1 cellular context compared by ENCODE assay signal in the genomic region with DNA sequence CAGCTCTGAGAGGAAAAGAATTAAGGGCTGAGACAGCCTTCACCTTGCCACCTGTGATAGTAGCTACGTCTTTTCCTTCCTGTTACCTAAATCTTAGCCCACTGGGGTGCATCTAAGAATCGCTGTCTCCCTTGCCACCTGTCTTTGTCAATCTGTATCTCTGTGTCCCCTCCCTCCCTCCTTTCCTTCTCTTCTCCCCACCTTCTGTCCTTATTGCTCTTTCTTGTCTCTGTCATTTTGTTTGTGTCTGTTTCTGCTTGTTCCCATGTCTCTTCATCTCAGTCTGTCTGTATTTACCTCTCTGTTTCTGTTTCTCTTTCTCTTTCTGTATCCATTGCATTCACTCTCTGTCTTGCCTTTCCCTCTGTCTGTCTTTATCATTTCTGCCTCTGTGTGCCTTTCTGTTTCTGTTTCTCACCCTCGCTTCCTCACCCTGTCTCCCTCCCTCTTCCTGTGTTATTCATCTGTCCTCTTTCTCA.
TF ChIP-seq lines count a peak whose summit lies in the region.

No MANE protein-coding gene starts in this region.

TF ChIP-seq in GM12878, 131 proteins besides CTCF, POLR2A, EP300 and RAD21 (continued from another document and continues in another):
- TF ChIP-seq, protein P1, sequence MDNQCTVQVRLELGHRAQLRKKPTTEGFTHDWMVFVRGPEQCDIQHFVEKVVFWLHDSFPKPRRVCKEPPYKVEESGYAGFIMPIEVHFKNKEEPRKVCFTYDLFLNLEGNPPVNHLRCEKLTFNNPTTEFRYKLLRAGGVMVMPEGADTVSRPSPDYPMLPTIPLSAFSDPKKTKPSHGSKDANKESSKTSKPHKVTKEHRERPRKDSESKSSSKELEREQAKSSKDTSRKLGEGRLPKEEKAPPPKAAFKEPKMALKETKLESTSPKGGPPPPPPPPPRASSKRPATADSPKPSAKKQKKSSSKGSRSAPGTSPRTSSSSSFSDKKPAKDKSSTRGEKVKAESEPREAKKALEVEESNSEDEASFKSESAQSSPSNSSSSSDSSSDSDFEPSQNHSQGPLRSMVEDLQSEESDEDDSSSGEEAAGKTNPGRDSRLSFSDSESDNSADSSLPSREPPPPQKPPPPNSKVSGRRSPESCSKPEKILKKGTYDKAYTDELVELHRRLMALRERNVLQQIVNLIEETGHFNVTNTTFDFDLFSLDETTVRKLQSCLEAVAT (IDR thresholded peaks at IDR 0.05) = peak; percentile 92
- TF ChIP-seq MTA3 (IDR thresholded peaks at IDR 0.05; ENCODE audit: borderline replicate concordance, low read length) = no peak
- peak; percentile 85 for TF ChIP-seq NBN (IDR thresholded peaks at IDR 0.05)
- TF ChIP-seq, protein P2, sequence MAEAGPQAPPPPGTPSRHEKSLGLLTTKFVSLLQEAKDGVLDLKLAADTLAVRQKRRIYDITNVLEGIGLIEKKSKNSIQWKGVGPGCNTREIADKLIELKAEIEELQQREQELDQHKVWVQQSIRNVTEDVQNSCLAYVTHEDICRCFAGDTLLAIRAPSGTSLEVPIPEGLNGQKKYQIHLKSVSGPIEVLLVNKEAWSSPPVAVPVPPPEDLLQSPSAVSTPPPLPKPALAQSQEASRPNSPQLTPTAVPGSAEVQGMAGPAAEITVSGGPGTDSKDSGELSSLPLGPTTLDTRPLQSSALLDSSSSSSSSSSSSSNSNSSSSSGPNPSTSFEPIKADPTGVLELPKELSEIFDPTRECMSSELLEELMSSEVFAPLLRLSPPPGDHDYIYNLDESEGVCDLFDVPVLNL (IDR thresholded peaks at IDR 0.05; ENCODE audit: low read depth, low read length) = no peak
- no peak for TF ChIP-seq NFXL1 (IDR thresholded peaks at IDR 0.05; ENCODE audit: borderline replicate concordance)
- TF ChIP-seq ZBTB33 (IDR thresholded peaks at IDR 0.05) = no peak
- TF ChIP-seq ZNF274 (IDR thresholded peaks at IDR 0.05; ENCODE audit: insufficient read depth, insufficient read length) = no peak
- no peak for TF ChIP-seq MXI1 (IDR thresholded peaks at IDR 0.05; ENCODE audit: low read depth, low read length)
- no peak for TF ChIP-seq CHD4 (IDR thresholded peaks at IDR 0.05)
- TF ChIP-seq, protein P3, sequence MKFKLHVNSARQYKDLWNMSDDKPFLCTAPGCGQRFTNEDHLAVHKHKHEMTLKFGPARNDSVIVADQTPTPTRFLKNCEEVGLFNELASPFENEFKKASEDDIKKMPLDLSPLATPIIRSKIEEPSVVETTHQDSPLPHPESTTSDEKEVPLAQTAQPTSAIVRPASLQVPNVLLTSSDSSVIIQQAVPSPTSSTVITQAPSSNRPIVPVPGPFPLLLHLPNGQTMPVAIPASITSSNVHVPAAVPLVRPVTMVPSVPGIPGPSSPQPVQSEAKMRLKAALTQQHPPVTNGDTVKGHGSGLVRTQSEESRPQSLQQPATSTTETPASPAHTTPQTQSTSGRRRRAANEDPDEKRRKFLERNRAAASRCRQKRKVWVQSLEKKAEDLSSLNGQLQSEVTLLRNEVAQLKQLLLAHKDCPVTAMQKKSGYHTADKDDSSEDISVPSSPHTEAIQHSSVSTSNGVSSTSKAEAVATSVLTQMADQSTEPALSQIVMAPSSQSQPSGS (IDR thresholded peaks at IDR 0.05; ENCODE audit: low read length) = no peak
- TF ChIP-seq PRDM15 (CRISPR knock-in tag; IDR thresholded peaks at IDR 0.05) = no peak
- no peak for TF ChIP-seq GATAD2B (conservative IDR thresholded peaks at IDR 0.05; ENCODE audit: low read depth)
- peak; percentile 24 to 43; a peak in 2 of 4 replicates for TF ChIP-seq IKZF2 (IDR thresholded peaks at IDR 0.05)
- no peak for TF ChIP-seq RELB (IDR thresholded peaks at IDR 0.05; ENCODE audit: low read depth)
- TF ChIP-seq, protein P4, sequence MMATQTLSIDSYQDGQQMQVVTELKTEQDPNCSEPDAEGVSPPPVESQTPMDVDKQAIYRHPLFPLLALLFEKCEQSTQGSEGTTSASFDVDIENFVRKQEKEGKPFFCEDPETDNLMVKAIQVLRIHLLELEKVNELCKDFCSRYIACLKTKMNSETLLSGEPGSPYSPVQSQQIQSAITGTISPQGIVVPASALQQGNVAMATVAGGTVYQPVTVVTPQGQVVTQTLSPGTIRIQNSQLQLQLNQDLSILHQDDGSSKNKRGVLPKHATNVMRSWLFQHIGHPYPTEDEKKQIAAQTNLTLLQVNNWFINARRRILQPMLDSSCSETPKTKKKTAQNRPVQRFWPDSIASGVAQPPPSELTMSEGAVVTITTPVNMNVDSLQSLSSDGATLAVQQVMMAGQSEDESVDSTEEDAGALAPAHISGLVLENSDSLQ (IDR thresholded peaks at IDR 0.05) = peak; percentile 60; the same call in 1 of the 2 replicates
- TF ChIP-seq HDAC2 (IDR thresholded peaks at IDR 0.05) = no peak
- TF ChIP-seq, protein P5, sequence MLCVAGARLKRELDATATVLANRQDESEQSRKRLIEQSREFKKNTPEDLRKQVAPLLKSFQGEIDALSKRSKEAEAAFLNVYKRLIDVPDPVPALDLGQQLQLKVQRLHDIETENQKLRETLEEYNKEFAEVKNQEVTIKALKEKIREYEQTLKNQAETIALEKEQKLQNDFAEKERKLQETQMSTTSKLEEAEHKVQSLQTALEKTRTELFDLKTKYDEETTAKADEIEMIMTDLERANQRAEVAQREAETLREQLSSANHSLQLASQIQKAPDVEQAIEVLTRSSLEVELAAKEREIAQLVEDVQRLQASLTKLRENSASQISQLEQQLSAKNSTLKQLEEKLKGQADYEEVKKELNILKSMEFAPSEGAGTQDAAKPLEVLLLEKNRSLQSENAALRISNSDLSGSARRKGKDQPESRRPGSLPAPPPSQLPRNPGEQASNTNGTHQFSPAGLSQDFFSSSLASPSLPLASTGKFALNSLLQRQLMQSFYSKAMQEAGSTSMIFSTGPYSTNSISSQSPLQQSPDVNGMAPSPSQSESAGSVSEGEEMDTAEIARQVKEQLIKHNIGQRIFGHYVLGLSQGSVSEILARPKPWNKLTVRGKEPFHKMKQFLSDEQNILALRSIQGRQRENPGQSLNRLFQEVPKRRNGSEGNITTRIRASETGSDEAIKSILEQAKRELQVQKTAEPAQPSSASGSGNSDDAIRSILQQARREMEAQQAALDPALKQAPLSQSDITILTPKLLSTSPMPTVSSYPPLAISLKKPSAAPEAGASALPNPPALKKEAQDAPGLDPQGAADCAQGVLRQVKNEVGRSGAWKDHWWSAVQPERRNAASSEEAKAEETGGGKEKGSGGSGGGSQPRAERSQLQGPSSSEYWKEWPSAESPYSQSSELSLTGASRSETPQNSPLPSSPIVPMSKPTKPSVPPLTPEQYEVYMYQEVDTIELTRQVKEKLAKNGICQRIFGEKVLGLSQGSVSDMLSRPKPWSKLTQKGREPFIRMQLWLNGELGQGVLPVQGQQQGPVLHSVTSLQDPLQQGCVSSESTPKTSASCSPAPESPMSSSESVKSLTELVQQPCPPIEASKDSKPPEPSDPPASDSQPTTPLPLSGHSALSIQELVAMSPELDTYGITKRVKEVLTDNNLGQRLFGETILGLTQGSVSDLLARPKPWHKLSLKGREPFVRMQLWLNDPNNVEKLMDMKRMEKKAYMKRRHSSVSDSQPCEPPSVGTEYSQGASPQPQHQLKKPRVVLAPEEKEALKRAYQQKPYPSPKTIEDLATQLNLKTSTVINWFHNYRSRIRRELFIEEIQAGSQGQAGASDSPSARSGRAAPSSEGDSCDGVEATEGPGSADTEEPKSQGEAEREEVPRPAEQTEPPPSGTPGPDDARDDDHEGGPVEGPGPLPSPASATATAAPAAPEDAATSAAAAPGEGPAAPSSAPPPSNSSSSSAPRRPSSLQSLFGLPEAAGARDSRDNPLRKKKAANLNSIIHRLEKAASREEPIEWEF (IDR thresholded peaks at IDR 0.05; ENCODE audit: insufficient replicate concordance, low read depth, low read length) = no peak
- no peak for TF ChIP-seq SRF (IDR thresholded peaks at IDR 0.05; ENCODE audit: low read depth in 2 of 2, low read length in 2 of 2)
- TF ChIP-seq STAT1 (conservative IDR thresholded peaks at IDR 0.05) = no peak
- peak; percentile 90 for TF ChIP-seq FOXK2 (IDR thresholded peaks at IDR 0.05)
- no peak for TF ChIP-seq STAT3 (IDR thresholded peaks at IDR 0.05; ENCODE audit: low read depth, low read length)
- no peak for TF ChIP-seq NFIC (IDR thresholded peaks at IDR 0.05; ENCODE audit: low read depth, low read length)
- TF ChIP-seq EGR1 (IDR thresholded peaks at IDR 0.05; ENCODE audit: borderline replicate concordance in 1 of 2, low read depth in 2 of 2, low read length in 2 of 2) = no peak
- no peak for TF ChIP-seq SKIL (IDR thresholded peaks at IDR 0.05; ENCODE audit: low read depth, poor library complexity, severe bottlenecking)
- TF ChIP-seq REST (IDR thresholded peaks at IDR 0.05; ENCODE audit: low read depth, low read length) = no peak
- no peak for TF ChIP-seq IKZF1 (conservative IDR thresholded peaks at IDR 0.05)
- no peak for TF ChIP-seq RFX5 (IDR thresholded peaks at IDR 0.05; ENCODE audit: low read depth, low read length)
